1 cellular context compared by ENCODE assay signal in the genomic region with DNA sequence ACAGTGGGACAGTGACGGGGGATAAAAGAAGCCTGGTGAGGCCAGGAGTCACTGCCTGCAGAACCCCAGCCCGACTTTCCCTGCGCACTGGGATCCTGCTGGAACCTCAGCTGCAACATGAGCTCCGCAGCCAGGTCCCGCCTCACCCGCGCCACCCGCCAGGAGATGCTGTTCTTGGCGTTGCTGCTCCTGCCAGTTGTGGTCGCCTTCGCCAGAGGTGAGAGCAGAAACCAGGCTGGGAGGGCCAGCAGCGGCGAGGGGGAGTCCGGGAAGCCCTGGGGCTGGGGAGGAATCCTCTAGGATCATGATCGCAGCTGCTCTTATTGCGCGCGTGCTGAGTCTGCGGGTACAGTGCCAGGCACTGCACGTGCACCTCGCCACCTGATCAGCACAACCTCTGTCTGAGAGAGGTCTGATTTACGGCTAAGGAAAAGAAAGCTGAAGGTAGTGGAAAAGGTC.
TF ChIP-seq lines count a peak whose summit lies in the region.

A gene with protein sequence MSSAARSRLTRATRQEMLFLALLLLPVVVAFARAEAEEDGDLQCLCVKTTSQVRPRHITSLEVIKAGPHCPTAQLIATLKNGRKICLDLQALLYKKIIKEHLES (plus strand): TSS at position 51 of the 459 bp plus-strand sequence. CDS start 67 bp downstream, at position 118.

TF ChIP-seq in K562, 482 proteins besides CTCF, POLR2A, EP300 and RAD21 (continued from another document):
- TF ChIP-seq, protein P1, sequence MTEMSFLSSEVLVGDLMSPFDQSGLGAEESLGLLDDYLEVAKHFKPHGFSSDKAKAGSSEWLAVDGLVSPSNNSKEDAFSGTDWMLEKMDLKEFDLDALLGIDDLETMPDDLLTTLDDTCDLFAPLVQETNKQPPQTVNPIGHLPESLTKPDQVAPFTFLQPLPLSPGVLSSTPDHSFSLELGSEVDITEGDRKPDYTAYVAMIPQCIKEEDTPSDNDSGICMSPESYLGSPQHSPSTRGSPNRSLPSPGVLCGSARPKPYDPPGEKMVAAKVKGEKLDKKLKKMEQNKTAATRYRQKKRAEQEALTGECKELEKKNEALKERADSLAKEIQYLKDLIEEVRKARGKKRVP (CRISPR knock-in tag; IDR thresholded peaks at IDR 0.05), result no peak
TF ChIP-seq in K562: peak in this region for 1.
